Comparison of ENCODE assay signal across 8 cellular contexts in the genomic region with DNA sequence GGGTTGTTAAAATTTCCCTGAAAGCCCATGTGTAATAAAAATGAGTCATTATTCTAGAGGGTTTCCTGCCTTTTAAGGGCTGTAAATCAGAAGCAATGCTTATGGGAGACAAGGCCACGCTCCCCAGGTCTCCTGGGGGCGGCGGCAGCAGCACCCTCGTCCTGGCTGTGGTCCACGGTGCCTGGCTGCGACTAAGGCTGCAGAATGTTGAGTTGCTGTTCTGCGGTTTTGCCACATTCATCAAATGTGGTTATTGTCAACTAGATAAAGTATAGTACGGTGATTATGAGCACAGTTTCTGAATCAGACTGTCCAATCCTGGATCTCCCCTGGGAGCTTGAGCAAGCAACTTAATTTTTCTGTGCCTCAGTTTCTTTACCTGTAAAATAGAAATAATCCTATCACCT. TPM values are rescaled to one million over a fixed set of nuclear protein-coding genes. Genes with fewer than 3 reads are reported as not detected.
A peak's percentile ranks its signal among the peaks of the same experiment; 100 is the strongest.
DNase-seq lines count a peak whose midpoint lies in the region; ATAC-seq and FAIRE-seq lines count a peak whose summit lies in the region.

No MANE protein-coding gene starts in this region.

- no peak for FAIRE-seq in small intestine (lab: Jason Lieb, UNC)

- H3K9ac ChIP-seq in mesenchymal stem cell (ENCODE audit: low read length) (no peak overlapping the region), trophoblast cell (ENCODE audit: low read length) (no peak overlapping the region)

- H3K79me1 ChIP-seq in mesenchymal stem cell (replicated peaks; ENCODE audit: low read length, poor library complexity, severe bottlenecking) (no peaks in the 10 kb centered on the region), trophoblast cell (ENCODE audit: low read length) (peaks cover 1% of the 10 kb centered on the region)

- no peak overlapping the region for H4K91ac ChIP-seq in mesenchymal stem cell (ENCODE audit: low read length)
- no peak overlapping the region for H4K91ac ChIP-seq in trophoblast cell (ENCODE audit: low read depth, low read length)

- H4K12ac ChIP-seq in trophoblast cell (ENCODE audit: low read depth, low read length) = no peak overlapping the region

- 7% methylated on average over 7 of the region's 8 CpGs for WGBS in mesenchymal stem cell
- WGBS in small intestine, 3 donors = 44 to 73% (median 52%) methylated on average over 8 of the region's 8 CpGs
- no CpG with 5 or more reads among the region's 8 CpGs for WGBS in trophoblast cell (ENCODE audit: extremely low coverage, insufficient coverage, insufficient read length)

- H2BK5ac ChIP-seq in mesenchymal stem cell (ENCODE audit: low read depth, low read length, poor library complexity, severe bottlenecking) = no peak overlapping the region
- no peak overlapping the region for H2BK5ac ChIP-seq in trophoblast cell (ENCODE audit: low read depth, low read length, poor library complexity)

- H2BK15ac ChIP-seq in mesenchymal stem cell (ENCODE audit: low read depth, poor library complexity, severe bottlenecking) = no peak overlapping the region

- peak; percentile 45 for ATAC-seq in GM18867 (IDR thresholded peaks at IDR 0.05; ENCODE audit: unreplicated experiment)
- no peak for ATAC-seq in GM18873 (IDR thresholded peaks at IDR 0.05; ENCODE audit: low FRiP score, unreplicated experiment)

- H3K27ac ChIP-seq in mesenchymal stem cell (ENCODE audit: low read length, poor library complexity, severe bottlenecking) (no peak overlapping the region), small intestine (ENCODE audit: low read depth in 1 of 2, low read length in 1 of 2) (no peak overlapping the region), trophoblast cell (ENCODE audit: low read depth, low read length) (no peak overlapping the region)

- DNase-seq in LHCN-M2 (ENCODE audit: low read depth) = peak; percentile 33
- DNase-seq in activated CD8-positive, alpha-beta memory T cell treated with anti-CD3 and anti-CD28 coated beads, Interleukin-2, amount 50 U/mL, for 1 hour (ENCODE audit: extremely low read depth) = peak; percentile 41
- peak; percentile 67 for DNase-seq in mesenchymal stem cell
- DNase-seq in small intestine = no peak
- no peak for DNase-seq in GM19240 (ENCODE audit: insufficient read length, low spot score)
- no peak for DNase-seq in trophoblast cell

- no peaks in the 10 kb centered on the region for H3K27me3 ChIP-seq in mesenchymal stem cell (ENCODE audit: control insufficient read depth in 1 of 2, insufficient read depth in 1 of 2, low read length in 2 of 2)
- H3K27me3 ChIP-seq in small intestine (ENCODE audit: control insufficient read depth in 2 of 2, insufficient read depth in 2 of 2, low read length in 2 of 2) = no peaks in the 10 kb centered on the region
- H3K27me3 ChIP-seq in trophoblast cell (ENCODE audit: insufficient read depth, low read length) = no peaks in the 10 kb centered on the region

- no peaks in the 10 kb centered on the region for H3K36me3 ChIP-seq in mesenchymal stem cell (ENCODE audit: control insufficient read depth in 1 of 2, insufficient read depth in 2 of 2, low read depth in 1 of 2, low read length in 2 of 2)
- H3K36me3 ChIP-seq in small intestine (ENCODE audit: control insufficient read depth in 2 of 2, insufficient read depth in 2 of 2, low read length in 2 of 2) = no peaks in the 10 kb centered on the region
- H3K36me3 ChIP-seq in trophoblast cell (ENCODE audit: control insufficient read depth in 1 of 2, insufficient read depth in 2 of 2, low read length in 2 of 2) = no peaks in the 10 kb centered on the region

- H3K79me2 ChIP-seq in trophoblast cell (ENCODE audit: control insufficient read depth, insufficient read depth, low read length, poor library complexity) = no peaks in the 10 kb centered on the region

- H2AK5ac ChIP-seq in mesenchymal stem cell (ENCODE audit: low read length, severe bottlenecking) (no peak overlapping the region), trophoblast cell (ENCODE audit: low read length) (no peak overlapping the region)

- H2BK12ac ChIP-seq in mesenchymal stem cell (ENCODE audit: low read length in 2 of 2) = no peak overlapping the region
- H2BK12ac ChIP-seq in trophoblast cell (ENCODE audit: low read length) = no peak overlapping the region

- H3K9me3 ChIP-seq in mesenchymal stem cell (ENCODE audit: control insufficient read depth, low read length) (no peaks in the 10 kb centered on the region), small intestine (ENCODE audit: control insufficient read depth, low read depth) (no peaks in the 10 kb centered on the region), trophoblast cell (ENCODE audit: insufficient read depth, low read depth, low read length) (no peaks in the 10 kb centered on the region)

- no peak overlapping the region for H3K4ac ChIP-seq in mesenchymal stem cell (ENCODE audit: low read depth in 1 of 2, low read length in 2 of 2)
- H3K4ac ChIP-seq in trophoblast cell (ENCODE audit: low read depth, low read length) = no peak overlapping the region

- H2BK120ac ChIP-seq in mesenchymal stem cell (ENCODE audit: low read depth, low read length) = no peak overlapping the region
- no peak overlapping the region for H2BK120ac ChIP-seq in trophoblast cell (ENCODE audit: insufficient read depth, low read length, poor library complexity)

- H3K18ac ChIP-seq in mesenchymal stem cell (ENCODE audit: low read depth in 1 of 2, low read length in 2 of 2) (no peak overlapping the region), trophoblast cell (ENCODE audit: low read length) (no peak overlapping the region)

- H3K4me3 ChIP-seq in mesenchymal stem cell (ENCODE audit: insufficient read depth in 1 of 2, low read depth in 1 of 2, low read length in 2 of 2) = no peak overlapping the region
- no peak overlapping the region for H3K4me3 ChIP-seq in small intestine (ENCODE audit: low read depth in 1 of 2, low read length in 2 of 2)
- H3K4me3 ChIP-seq in trophoblast cell (ENCODE audit: low read depth, low read length) = no peak overlapping the region

- H3K4me2 ChIP-seq in mesenchymal stem cell (ENCODE audit: low read length, poor library complexity, severe bottlenecking) (no peak overlapping the region), trophoblast cell (ENCODE audit: low read length) (no peak overlapping the region)

- no peak overlapping the region for H4K8ac ChIP-seq in mesenchymal stem cell (ENCODE audit: low read length)
- no peak overlapping the region for H4K8ac ChIP-seq in trophoblast cell (ENCODE audit: low read depth, low read length)

- no peak overlapping the region for H3K14ac ChIP-seq in mesenchymal stem cell (ENCODE audit: low read length in 2 of 2)
- no peak overlapping the region for H3K14ac ChIP-seq in trophoblast cell (ENCODE audit: low read length)

- peaks cover 3% of the 10 kb centered on the region for H3K4me1 ChIP-seq in mesenchymal stem cell (ENCODE audit: control insufficient read depth, insufficient read depth, low read depth, low read length)
- H3K4me1 ChIP-seq in small intestine (ENCODE audit: control insufficient read depth in 2 of 2, insufficient read depth in 1 of 2, low read depth in 1 of 2, low read length in 1 of 2) = peaks cover 7 to 8% of the 10 kb centered on the region in 2 donors
- peaks cover 0 to 2% of the 10 kb centered on the region in 2 experiments for H3K4me1 ChIP-seq in trophoblast cell (ENCODE audit: control insufficient read depth in 1 of 2, insufficient read depth in 2 of 2, low read length in 2 of 2)

- no peak overlapping the region for H2AFZ ChIP-seq in mesenchymal stem cell (ENCODE audit: low read depth, low read length)
- no peak overlapping the region for H2AFZ ChIP-seq in trophoblast cell (ENCODE audit: insufficient read depth, low read length, poor library complexity)

- H3K23ac ChIP-seq in mesenchymal stem cell (ENCODE audit: low read length in 2 of 2) (no peak overlapping the region), trophoblast cell (ENCODE audit: low read length) (no peak overlapping the region)

RNA-seq across cellular contexts. Expression of gene AGFG1, which starts 11.9 kb away (rescaled TPM):
- total RNA-seq in LHCN-M2 (2014; rRNA removed) = 63.1 and 97.9 TPM in 2 replicates
- 40.9 TPM for polyA plus RNA-seq in LHCN-M2 (2012)
- polyA plus RNA-seq in mesenchymal stem cell (2013, experiment 1 of 2) = 33.6 TPM
- polyA plus RNA-seq in mesenchymal stem cell (2013, experiment 2 of 2) = 33.5 TPM
- 10 to 100 TPM; 45.3 to 59.4 (median 58.4) TPM for polyA plus RNA-seq in small intestine
- polyA plus RNA-seq in trophoblast cell (2013) = 95.7 and 100 TPM in 2 replicates

Comparison
In these comparisons a context has a peak if more than half of its experiments do, and no peak if none do; other contexts are left out.
1. DNase-seq: peak in LHCN-M2 (single experiment), activated CD8-positive, alpha-beta memory T cell treated with anti-CD3 and anti-CD28 coated beads, Interleukin-2, amount 50 U/mL, for 1 hour (single experiment) and mesenchymal stem cell (single experiment); none in small intestine (single experiment), GM19240 (single experiment) and trophoblast cell (0 of 2).